In genomic region chr17:7024402-7024785, GRCh38 we compare ENCODE assay signal across 1 cellular context.
TF ChIP-seq lines count a peak whose summit lies in the region.

No MANE protein-coding gene starts in this region.

TF ChIP-seq in endothelial cell of umbilical vein, 7 proteins besides CTCF, POLR2A, EP300 and RAD21:
- TF ChIP-seq FOS (IDR thresholded peaks at IDR 0.05; ENCODE audit: borderline replicate concordance, insufficient read depth, low read length) (no peak), EZH2 (IDR thresholded peaks at IDR 0.05; ENCODE audit: borderline replicate concordance, low read depth, low read length, severe bottlenecking) (no peak), GATA2 (IDR thresholded peaks at IDR 0.05; ENCODE audit: insufficient read depth, insufficient read length, low read depth, low read length) (no peak)
